28 cellular contexts compared by ENCODE assay signal in genomic region chrX:121298499-121298898, GRCh38.
"Had no signal": no experiment of that assay in that cellular context is flagged by ENCODE, and none has a peak within 500 bp of the region (broad histone marks: within the 10 kb centered on the region; RNA-seq: fewer than 3 reads in every experiment).

No MANE protein-coding gene starts in this region.

- H2AFZ ChIP-seq: hepatocyte had no signal

- DNase-seq: cortex of kidney; effector memory CD8-positive, alpha-beta T cell; erythroblast; esophagus squamous epithelium; gastrocnemius medialis; head of caudate nucleus; kidney; pancreas; stimulated activated CD4-positive, alpha-beta T cell treated with anti-CD3 and anti-CD28 coated beads, Interleukin-12 subunit alpha, Interleukin-12 subunit beta, amount 100 ng/mL, for 4 hours; stimulated activated CD4-positive, alpha-beta T cell treated with anti-CD3 and anti-CD28 coated beads, Interleukin-1b, Interleukin-23, amount 100 ng/mL, for 48 hours; stimulated activated CD4-positive, alpha-beta T cell treated with anti-CD3 and anti-CD28 coated beads, Interleukin-4, amount 100 ng/mL, for 1 hour; stimulated activated CD8-positive, alpha-beta memory T cell treated with anti-CD3 and anti-CD28 coated beads, Interleukin-4, amount 100 ng/mL, for 48 hours; stimulated activated naive CD4-positive, alpha-beta T cell; stimulated activated naive CD8-positive, alpha-beta T cell treated with anti-CD3 and anti-CD28 coated beads, Interleukin-15, amount 100 ng/mL, for 72 hours; trophoblast cell had no signal

- H3K9me3 Mint-ChIP-seq: effector memory CD8-positive, alpha-beta T cell; memory B cell; natural killer cell treated with Interleukin-12 subunit alpha and Interleukin-12 subunit beta and Interleukin-15 and Interleukin-18, amount 100 ng/mL, for 72 hours; stimulated activated naive CD8-positive, alpha-beta T cell treated with anti-CD3 and anti-CD28 coated beads, Interleukin-15, amount 100 ng/mL, for 72 hours had no signal

- H3K36me3 ChIP-seq: esophagus squamous epithelium, gastrocnemius medialis, neutrophil, pancreas, right atrium auricular region, suprapubic skin, vagina had no signal

- FAIRE-seq: endometrium, kidney, pancreas had no signal

- H3K36me3 Mint-ChIP-seq: memory B cell; natural killer cell treated with Interleukin-12 subunit alpha and Interleukin-12 subunit beta and Interleukin-15 and Interleukin-18, amount 100 ng/mL, for 72 hours had no signal

- H3K4me1 Mint-ChIP-seq: memory B cell; neural crest cell; stimulated activated naive CD8-positive, alpha-beta T cell treated with anti-CD3 and anti-CD28 coated beads, Interleukin-15, amount 100 ng/mL, for 72 hours had no signal

- H3K27me3 Mint-ChIP-seq: effector memory CD8-positive, alpha-beta T cell; memory B cell; natural killer cell treated with Interleukin-12 subunit alpha and Interleukin-12 subunit beta and Interleukin-15 and Interleukin-18, amount 100 ng/mL, for 72 hours; stimulated activated naive CD8-positive, alpha-beta T cell treated with anti-CD3 and anti-CD28 coated beads, Interleukin-15, amount 100 ng/mL, for 72 hours had no signal

- H3K4me3 Mint-ChIP-seq: effector memory CD8-positive, alpha-beta T cell; memory B cell; natural killer cell treated with Interleukin-12 subunit alpha and Interleukin-12 subunit beta and Interleukin-15 and Interleukin-18, amount 100 ng/mL, for 72 hours; neural crest cell; stimulated activated naive CD8-positive, alpha-beta T cell treated with anti-CD3 and anti-CD28 coated beads, Interleukin-15, amount 100 ng/mL, for 72 hours had no signal

- ATAC-seq: effector memory CD8-positive, alpha-beta T cell; gastrocnemius medialis; left lobe of liver; natural killer cell treated with Interleukin-12 subunit alpha and Interleukin-12 subunit beta and Interleukin-15 and Interleukin-18, amount 100 ng/mL, for 72 hours; pancreas; sciatic nerve; stimulated activated naive CD8-positive, alpha-beta T cell treated with anti-CD3 and anti-CD28 coated beads, Interleukin-15, amount 100 ng/mL, for 72 hours had no signal

- H3K27me3 ChIP-seq: esophagus squamous epithelium, gastrocnemius medialis, hepatocyte, neutrophil, pancreas, right atrium auricular region, suprapubic skin, vagina had no signal

- H3K4me2 ChIP-seq: hepatocyte, smooth muscle cell had no signal

- H3K9me3 ChIP-seq: esophagus squamous epithelium, gastrocnemius medialis, neutrophil, pancreas, right atrium auricular region, suprapubic skin, vagina had no signal

- H3K27ac ChIP-seq: esophagus squamous epithelium, gastrocnemius medialis, hepatocyte, neutrophil, pancreas, right atrium auricular region, suprapubic skin, vagina had no signal

- H3K4me3 ChIP-seq: esophagus squamous epithelium, gastrocnemius medialis, hepatocyte, lung, pancreas, right atrium auricular region, smooth muscle cell, suprapubic skin, vagina had no signal

- H3K79me2 ChIP-seq: hepatocyte had no signal

- H3K27ac Mint-ChIP-seq: effector memory CD8-positive, alpha-beta T cell; memory B cell; natural killer cell treated with Interleukin-12 subunit alpha and Interleukin-12 subunit beta and Interleukin-15 and Interleukin-18, amount 100 ng/mL, for 72 hours; stimulated activated naive CD8-positive, alpha-beta T cell treated with anti-CD3 and anti-CD28 coated beads, Interleukin-15, amount 100 ng/mL, for 72 hours had no signal

- H3K4me1 ChIP-seq: esophagus squamous epithelium, gastrocnemius medialis, pancreas, right atrium auricular region, suprapubic skin, vagina had no signal
